Comparison of ENCODE assay signal across 25 cellular contexts in genomic region chr2:111622859-111623258, GRCh38.
DNase-seq lines count a peak whose midpoint lies in the region; ATAC-seq and TF ChIP-seq lines count a peak whose summit lies in the region.
"Had no signal": no experiment of that assay in that cellular context is flagged by ENCODE, and none has a peak within 500 bp of the region (broad histone marks: within the 10 kb centered on the region; RNA-seq: fewer than 3 reads in every experiment).

No MANE protein-coding gene starts in this region.

- CTCF ChIA-PET in MCF 10A (lab: Yijun Ruan, JAX): no interaction called here

- H3K4me3 ChIP-seq in breast epithelium: no peak overlapping the region
- H3K4me3 ChIP-seq in WERI-Rb-1 (ENCODE audit: low read depth, low read length): no peak overlapping the region
- no peak overlapping the region for H3K4me3 ChIP-seq in SJCRH30
- H3K4me3 ChIP-seq: dorsolateral prefrontal cortex, right lobe of liver had no signal

- ATAC-seq in GM18505 (IDR thresholded peaks at IDR 0.05; ENCODE audit: unreplicated experiment): no peak
- ATAC-seq: activated naive CD8-positive, alpha-beta T cell treated with anti-CD3 and anti-CD28 coated beads, Interleukin-2, amount 50 U/mL, for 24 hours; HCT116; right lobe of liver; stimulated activated naive B cell treated with anti-CD40 and anti-IgM and Interleukin-4, amounts not matched to agents 10 μg/mL and 1 μg/mL and 100 μg/mL, for 72 hours had no signal

- H3K4me3 Mint-ChIP-seq in MCF 10A (ENCODE audit: unreplicated experiment): no peak overlapping the region
- H3K4me3 Mint-ChIP-seq: activated CD4-positive, alpha-beta T cell treated with anti-CD3 and anti-CD28 coated beads, Interleukin-2, amount 10 ng/mL, durations not matched to agents 7 days and 5 days; activated naive CD8-positive, alpha-beta T cell treated with anti-CD3 and anti-CD28 coated beads, Interleukin-2, amount 50 U/mL, for 24 hours; CD8-positive, alpha-beta memory T cell; stimulated activated naive B cell treated with anti-CD40 and anti-IgM and Interleukin-4, amounts not matched to agents 10 μg/mL and 1 μg/mL and 100 μg/mL, for 72 hours had no signal

- H3K36me3 ChIP-seq in breast epithelium (no peaks in the 10 kb centered on the region), WERI-Rb-1 (no peaks in the 10 kb centered on the region), SJCRH30 (no peaks in the 10 kb centered on the region)
- H3K36me3 ChIP-seq: right lobe of liver had no signal

- H3K27ac ChIP-seq in breast epithelium (no peak overlapping the region), WERI-Rb-1 (no peak overlapping the region), SJCRH30 (no peak overlapping the region)
- H3K27ac ChIP-seq: 22Rv1, dorsolateral prefrontal cortex, right lobe of liver had no signal

- H3K27me3 Mint-ChIP-seq in MCF 10A (ENCODE audit: insufficient read depth, unreplicated experiment): no peaks in the 10 kb centered on the region

- POLR2A ChIA-PET in MCF 10A (lab: Yijun Ruan, JAX): interaction anchor here (0.9 to 1.1 kb wide), 3 partner anchors 18 to 40 kb away, joined by 3 to 7 read pairs (median 3); no protein-coding TSS in a partner anchor

- BruUV-seq in MCF 10A (replicated peaks; lab: Mats Ljungman, UMichigan): no TSS peak

- TF ChIP-seq CTCF in MCF 10A (IDR thresholded peaks at IDR 0.05; ENCODE audit: unreplicated experiment) (no peak), breast epithelium (IDR thresholded peaks at IDR 0.05) (no peak), WERI-Rb-1 (IDR thresholded peaks at IDR 0.05; ENCODE audit: low read depth, low read length) (no peak)

- DNase-seq in MCF 10A (ENCODE audit: unreplicated experiment) (peak; percentile 74), breast epithelium (ENCODE audit: low spot score in 2 of 2) (no peak), amniotic epithelial cell (ENCODE audit: low read depth) (peak; percentile 47), iris pigment epithelial cell (ENCODE audit: low read depth) (peak; percentile 75), WERI-Rb-1 (no peak), H4 (ENCODE audit: low spot score) (no peak), SJCRH30 (no peak)
- DNase-seq: activated CD4-positive, alpha-beta T cell treated with anti-CD3 and anti-CD28 coated beads, Interleukin-2, amount 10 ng/mL, durations not matched to agents 7 days and 5 days; activated naive CD8-positive, alpha-beta T cell treated with anti-CD3 and anti-CD28 coated beads, Interleukin-2, amount 50 U/mL, for 24 hours; activated T-cell treated with anti-CD3 and anti-CD28 coated beads, Interleukin-2, amount 50 U/mL, for 48 hours; CD8-positive, alpha-beta memory T cell; cerebellar nuclear complex; DMS 273 treated with DMSO at 0.1 percent for 48 hours; dorsolateral prefrontal cortex; head of caudate nucleus; KBM-7; NCI-H1417 treated with DMSO at 0.1 percent for 48 hours; NCI-H446; NCI-H774; right lobe of liver; stimulated activated naive B cell treated with anti-CD40 and anti-IgM and Interleukin-4, amounts not matched to agents 10 μg/mL and 1 μg/mL and 100 μg/mL, for 72 hours; T-helper 9 cell had no signal

- intact Hi-C loops in MCF 10A (cut with micrococcal nuclease) (no loop called here), breast epithelium (cut with DNase I; ENCODE audit: low total_unique reads) (no loop called here)

- peaks cover 56% of the 10 kb centered on the region for H3K4me1 Mint-ChIP-seq in MCF 10A (ENCODE audit: insufficient read depth, unreplicated experiment)

- H3K27me3 ChIP-seq in breast epithelium (no peaks in the 10 kb centered on the region), WERI-Rb-1 (ENCODE audit: insufficient read depth, low read depth, severe bottlenecking) (peaks cover 83% of the 10 kb centered on the region), SJCRH30 (no peaks in the 10 kb centered on the region)
- H3K27me3 ChIP-seq: right lobe of liver had no signal

- no peak for TF ChIP-seq POLR2A in breast epithelium (IDR thresholded peaks at IDR 0.05)
- TF ChIP-seq POLR2A in GM18505 (IDR thresholded peaks at IDR 0.05; ENCODE audit: borderline replicate concordance, extremely low read depth, insufficient read depth, insufficient read length): no peak

- H3K9me3 Mint-ChIP-seq in MCF 10A (ENCODE audit: unreplicated experiment): peaks cover 9% of the 10 kb centered on the region

- H3K4me1 ChIP-seq in breast epithelium (peaks cover 0 to 4% of the 10 kb centered on the region in 2 donors), SJCRH30 (no peaks in the 10 kb centered on the region)

- H3K36me3 Mint-ChIP-seq in MCF 10A (ENCODE audit: insufficient read depth, unreplicated experiment): peaks cover 7% of the 10 kb centered on the region

- H3K9me3 ChIP-seq in breast epithelium (no peaks in the 10 kb centered on the region), WERI-Rb-1 (ENCODE audit: severe bottlenecking) (no peaks in the 10 kb centered on the region), SJCRH30 (replicated peaks) (peaks cover 7% of the 10 kb centered on the region)
- H3K9me3 ChIP-seq: right lobe of liver had no signal

- H3K27ac Mint-ChIP-seq in MCF 10A (ENCODE audit: low read depth, unreplicated experiment): peak overlapping the region; percentile 61
- H3K27ac Mint-ChIP-seq: activated CD4-positive, alpha-beta T cell treated with anti-CD3 and anti-CD28 coated beads, Interleukin-2, amount 10 ng/mL, durations not matched to agents 7 days and 5 days; activated naive CD8-positive, alpha-beta T cell treated with anti-CD3 and anti-CD28 coated beads, Interleukin-2, amount 50 U/mL, for 24 hours; CD8-positive, alpha-beta memory T cell had no signal

Comparison
In these comparisons a context has a peak if more than half of its experiments do, and no peak if none do; other contexts are left out.
1. DNase-seq: peak in MCF 10A (single experiment), amniotic epithelial cell (single experiment) and iris pigment epithelial cell (single experiment); none in breast epithelium (0 of 2), WERI-Rb-1 (single experiment), H4 (single experiment) and SJCRH30 (0 of 2).